In the genomic region with DNA sequence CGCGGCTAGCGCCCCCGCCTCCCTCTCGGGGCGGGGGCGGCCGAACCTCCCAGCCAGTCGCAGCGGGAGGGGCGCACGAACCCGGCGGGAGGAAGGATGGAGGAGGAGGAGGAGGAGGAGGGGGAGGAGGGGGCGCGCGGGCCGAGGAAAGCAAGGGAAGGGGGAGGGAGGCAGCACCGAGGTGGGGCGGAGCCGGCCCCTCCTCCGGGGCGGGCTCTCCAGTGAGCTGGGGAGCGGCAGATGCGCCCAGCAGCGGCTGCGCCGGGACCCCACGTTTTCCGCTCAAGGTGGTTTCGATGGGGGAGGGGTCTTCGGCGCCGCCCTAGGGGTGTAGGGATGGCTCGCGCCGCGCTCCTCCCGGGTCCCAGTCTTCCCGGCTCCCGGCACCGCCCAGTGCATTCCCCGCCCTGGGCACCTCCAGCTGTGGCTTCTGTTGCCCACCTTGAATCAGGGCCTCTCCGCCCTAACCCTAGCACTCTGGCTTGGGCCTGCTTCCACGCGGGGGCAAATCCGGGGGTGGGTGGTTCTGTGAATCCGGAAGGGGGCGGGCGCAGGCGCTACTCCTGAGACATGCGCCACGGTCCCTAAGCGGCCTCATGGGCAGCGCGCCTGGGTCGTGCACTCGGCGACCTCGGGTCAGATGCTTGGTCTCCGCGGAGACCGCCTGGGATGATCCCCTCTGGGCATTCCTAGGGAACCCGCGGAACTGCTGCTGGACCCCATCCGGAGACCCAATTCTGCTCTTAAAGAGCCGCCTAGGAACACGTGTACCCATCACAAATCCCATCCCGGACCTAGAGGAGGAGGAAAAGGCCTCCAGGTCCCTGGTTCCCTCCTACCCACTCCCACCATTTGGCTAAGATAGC, we compare ENCODE assay signal across 8 cellular contexts. TPM values are rescaled to one million over a fixed set of nuclear protein-coding genes. Genes with fewer than 3 reads are reported as not detected.
DNase-seq lines count a peak whose midpoint lies in the region; ATAC-seq, FAIRE-seq and TF ChIP-seq lines count a peak whose summit lies in the region.

A gene with protein sequence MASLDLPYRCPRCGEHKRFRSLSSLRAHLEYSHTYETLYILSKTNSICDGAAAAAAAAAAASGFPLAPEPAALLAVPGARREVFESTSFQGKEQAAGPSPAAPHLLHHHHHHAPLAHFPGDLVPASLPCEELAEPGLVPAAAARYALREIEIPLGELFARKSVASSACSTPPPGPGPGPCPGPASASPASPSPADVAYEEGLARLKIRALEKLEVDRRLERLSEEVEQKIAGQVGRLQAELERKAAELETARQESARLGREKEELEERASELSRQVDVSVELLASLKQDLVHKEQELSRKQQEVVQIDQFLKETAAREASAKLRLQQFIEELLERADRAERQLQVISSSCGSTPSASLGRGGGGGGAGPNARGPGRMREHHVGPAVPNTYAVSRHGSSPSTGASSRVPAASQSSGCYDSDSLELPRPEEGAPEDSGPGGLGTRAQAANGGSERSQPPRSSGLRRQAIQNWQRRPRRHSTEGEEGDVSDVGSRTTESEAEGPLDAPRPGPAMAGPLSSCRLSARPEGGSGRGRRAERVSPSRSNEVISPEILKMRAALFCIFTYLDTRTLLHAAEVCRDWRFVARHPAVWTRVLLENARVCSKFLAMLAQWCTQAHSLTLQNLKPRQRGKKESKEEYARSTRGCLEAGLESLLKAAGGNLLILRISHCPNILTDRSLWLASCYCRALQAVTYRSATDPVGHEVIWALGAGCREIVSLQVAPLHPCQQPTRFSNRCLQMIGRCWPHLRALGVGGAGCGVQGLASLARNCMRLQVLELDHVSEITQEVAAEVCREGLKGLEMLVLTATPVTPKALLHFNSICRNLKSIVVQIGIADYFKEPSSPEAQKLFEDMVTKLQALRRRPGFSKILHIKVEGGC (minus strand): TSS at position 183 of the 866 bp plus-strand sequence. CDS start 14,848 bp downstream, outside the sequence.

- peak within 1 kb of the TSS; percentile 60 for H3K27ac Mint-ChIP-seq in activated naive CD4-positive, alpha-beta T cell treated with anti-CD3 and anti-CD28 coated beads, Interleukin-2, amount 50 U/mL, for 24 hours

- H3K79me2 ChIP-seq in hepatocyte = no peaks in the 10 kb centered on the region

- H2AFZ ChIP-seq in hepatocyte = peak within 1 kb of the TSS; percentile 94

- peaks cover 3% of the 10 kb centered on the region for H3K36me3 Mint-ChIP-seq in activated naive CD4-positive, alpha-beta T cell treated with anti-CD3 and anti-CD28 coated beads, Interleukin-2, amount 50 U/mL, for 24 hours

- H3K4me1 Mint-ChIP-seq in activated naive CD4-positive, alpha-beta T cell treated with anti-CD3 and anti-CD28 coated beads, Interleukin-2, amount 50 U/mL, for 24 hours = peaks cover 19% of the 10 kb centered on the region

- H3K9ac ChIP-seq in HUES48 (ENCODE audit: low read depth, low read length) = peak within 1 kb of the TSS; percentile 65

- H3K4me3 ChIP-seq in HUES48 (ENCODE audit: low read depth, low read length) = peak within 1 kb of the TSS; percentile 81
- peak within 1 kb of the TSS; percentile 67 for H3K4me3 ChIP-seq in hepatocyte
- H3K4me3 ChIP-seq in small intestine (ENCODE audit: low read depth in 1 of 2, low read length in 2 of 2) = peak within 1 kb of the TSS; percentile 45 to 52

- H3K36me3 ChIP-seq in HUES48 (ENCODE audit: control insufficient read depth, insufficient read depth, low read length) (no peaks in the 10 kb centered on the region), hepatocyte (replicated peaks; ENCODE audit: insufficient read depth, low read depth) (no peaks in the 10 kb centered on the region), small intestine (ENCODE audit: control insufficient read depth in 2 of 2, insufficient read depth in 2 of 2, low read length in 2 of 2) (no peaks in the 10 kb centered on the region)

- FAIRE-seq in small intestine (lab: Jason Lieb, UNC) = no peak

- no peaks in the 10 kb centered on the region for H3K9me2 ChIP-seq in hepatocyte (replicated peaks; ENCODE audit: insufficient read depth)

- H3K27me3 Mint-ChIP-seq in activated naive CD4-positive, alpha-beta T cell treated with anti-CD3 and anti-CD28 coated beads, Interleukin-2, amount 50 U/mL, for 24 hours = peaks cover 3% of the 10 kb centered on the region

- peaks cover 20% of the 10 kb centered on the region for H3K4me1 ChIP-seq in HUES48 (ENCODE audit: control insufficient read depth, insufficient read depth, low read length)
- H3K4me1 ChIP-seq in hepatocyte (ENCODE audit: insufficient read depth) = peaks cover 10% of the 10 kb centered on the region
- H3K4me1 ChIP-seq in small intestine (ENCODE audit: control insufficient read depth in 2 of 2, insufficient read depth in 1 of 2, low read depth in 1 of 2, low read length in 1 of 2) = no peaks in the 10 kb centered on the region

- no peaks in the 10 kb centered on the region for H4K20me1 ChIP-seq in hepatocyte (ENCODE audit: insufficient read depth, poor library complexity, severe bottlenecking)

- peaks cover 46% of the 10 kb centered on the region for H3K27me3 ChIP-seq in HUES48 (ENCODE audit: control insufficient read depth, insufficient read depth, low read length)
- peaks cover 42% of the 10 kb centered on the region for H3K27me3 ChIP-seq in hepatocyte
- peaks cover 0 to 2% of the 10 kb centered on the region in 2 donors for H3K27me3 ChIP-seq in small intestine (ENCODE audit: control insufficient read depth in 2 of 2, insufficient read depth in 2 of 2, low read length in 2 of 2)

- 4% methylated on average over 29 of the region's 69 CpGs for WGBS in hepatocyte (ENCODE audit: low lambda C conversion rate, missing lambda C conversion rate)
- WGBS in small intestine, 3 donors = 2 to 3% (median 2%) methylated on average over 43 to 69 of the region's 69 CpGs

- peak within 1 kb of the TSS; percentile 43 for H3K27ac ChIP-seq in HUES48 (ENCODE audit: low read depth, low read length)
- no peak within 1 kb of the TSS for H3K27ac ChIP-seq in hepatocyte
- H3K27ac ChIP-seq in small intestine (ENCODE audit: low read depth in 1 of 2, low read length in 1 of 2) = no peak within 1 kb of the TSS

- ATAC-seq in GM21381 (IDR thresholded peaks at IDR 0.05; ENCODE audit: unreplicated experiment) = peak; percentile 74

- H3K9me3 Mint-ChIP-seq in activated naive CD4-positive, alpha-beta T cell treated with anti-CD3 and anti-CD28 coated beads, Interleukin-2, amount 50 U/mL, for 24 hours = no peaks in the 10 kb centered on the region

- H3K9me3 ChIP-seq in HUES48 (ENCODE audit: control insufficient read depth, insufficient read depth, low read length) = no peaks in the 10 kb centered on the region
- H3K9me3 ChIP-seq in hepatocyte (ENCODE audit: low read depth) = no peaks in the 10 kb centered on the region
- H3K9me3 ChIP-seq in small intestine (ENCODE audit: control insufficient read depth, low read depth) = no peaks in the 10 kb centered on the region

- H3K4me2 ChIP-seq in hepatocyte = peak within 1 kb of the TSS; percentile 99

- H3K4me3 Mint-ChIP-seq in activated naive CD4-positive, alpha-beta T cell treated with anti-CD3 and anti-CD28 coated beads, Interleukin-2, amount 50 U/mL, for 24 hours = peak within 1 kb of the TSS; percentile 81

- TF ChIP-seq CTCF in hepatocyte (IDR thresholded peaks at IDR 0.05; ENCODE audit: poor library complexity) = no peak

- DNase-seq in DMS79 treated with DMSO at 0.1 percent for 48 hours (lab: John Stamatoyannopoulos, UW) (peak; percentile 53), SKM-1 (lab: John Stamatoyannopoulos, UW; ENCODE audit: unreplicated experiment) (peak; percentile 49), hepatocyte (ENCODE audit: low spot score) (peak; percentile 50), small intestine (peak; percentile 16), NCI-H128 (lab: John Stamatoyannopoulos, UW; ENCODE audit: unreplicated experiment) (no peak)

RNA-seq across cellular contexts. Expression of the gene that starts here (rescaled TPM):
- 0.92 and 2.1 TPM in 2 replicates for total RNA-seq in hepatocyte
- polyA plus RNA-seq in hepatocyte (1.2 and 1.3 TPM in 2 replicates), small intestine (1 to 10 TPM in 1 of 3 donors, under 1 TPM in 2; 0.54 to 2.1 (median 0.67) TPM)
